In genomic region chr15:74531144-74531811, GRCh38 we compare ENCODE assay signal across 2 cellular contexts.
TF ChIP-seq lines count a peak whose summit lies in the region.

No MANE protein-coding gene starts in this region.

TF ChIP-seq in A549, 52 proteins besides CTCF, POLR2A, EP300 and RAD21 (continued from another document):
- no peak for TF ChIP-seq ELK1 (IDR thresholded peaks at IDR 0.05; ENCODE audit: low read depth, low read length)
- TF ChIP-seq, protein P1, sequence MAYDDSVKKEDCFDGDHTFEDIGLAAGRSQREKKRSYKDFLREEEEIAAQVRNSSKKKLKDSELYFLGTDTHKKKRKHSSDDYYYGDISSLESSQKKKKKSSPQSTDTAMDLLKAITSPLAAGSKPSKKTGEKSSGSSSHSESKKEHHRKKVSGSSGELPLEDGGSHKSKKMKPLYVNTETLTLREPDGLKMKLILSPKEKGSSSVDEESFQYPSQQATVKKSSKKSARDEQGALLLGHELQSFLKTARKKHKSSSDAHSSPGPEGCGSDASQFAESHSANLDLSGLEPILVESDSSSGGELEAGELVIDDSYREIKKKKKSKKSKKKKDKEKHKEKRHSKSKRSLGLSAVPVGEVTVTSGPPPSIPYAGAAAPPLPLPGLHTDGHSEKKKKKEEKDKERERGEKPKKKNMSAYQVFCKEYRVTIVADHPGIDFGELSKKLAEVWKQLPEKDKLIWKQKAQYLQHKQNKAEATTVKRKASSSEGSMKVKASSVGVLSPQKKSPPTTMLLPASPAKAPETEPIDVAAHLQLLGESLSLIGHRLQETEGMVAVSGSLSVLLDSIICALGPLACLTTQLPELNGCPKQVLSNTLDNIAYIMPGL (CRISPR knock-in tag; IDR thresholded peaks at IDR 0.05; ENCODE audit: borderline replicate concordance), result no peak
- TF ChIP-seq, protein P2, sequence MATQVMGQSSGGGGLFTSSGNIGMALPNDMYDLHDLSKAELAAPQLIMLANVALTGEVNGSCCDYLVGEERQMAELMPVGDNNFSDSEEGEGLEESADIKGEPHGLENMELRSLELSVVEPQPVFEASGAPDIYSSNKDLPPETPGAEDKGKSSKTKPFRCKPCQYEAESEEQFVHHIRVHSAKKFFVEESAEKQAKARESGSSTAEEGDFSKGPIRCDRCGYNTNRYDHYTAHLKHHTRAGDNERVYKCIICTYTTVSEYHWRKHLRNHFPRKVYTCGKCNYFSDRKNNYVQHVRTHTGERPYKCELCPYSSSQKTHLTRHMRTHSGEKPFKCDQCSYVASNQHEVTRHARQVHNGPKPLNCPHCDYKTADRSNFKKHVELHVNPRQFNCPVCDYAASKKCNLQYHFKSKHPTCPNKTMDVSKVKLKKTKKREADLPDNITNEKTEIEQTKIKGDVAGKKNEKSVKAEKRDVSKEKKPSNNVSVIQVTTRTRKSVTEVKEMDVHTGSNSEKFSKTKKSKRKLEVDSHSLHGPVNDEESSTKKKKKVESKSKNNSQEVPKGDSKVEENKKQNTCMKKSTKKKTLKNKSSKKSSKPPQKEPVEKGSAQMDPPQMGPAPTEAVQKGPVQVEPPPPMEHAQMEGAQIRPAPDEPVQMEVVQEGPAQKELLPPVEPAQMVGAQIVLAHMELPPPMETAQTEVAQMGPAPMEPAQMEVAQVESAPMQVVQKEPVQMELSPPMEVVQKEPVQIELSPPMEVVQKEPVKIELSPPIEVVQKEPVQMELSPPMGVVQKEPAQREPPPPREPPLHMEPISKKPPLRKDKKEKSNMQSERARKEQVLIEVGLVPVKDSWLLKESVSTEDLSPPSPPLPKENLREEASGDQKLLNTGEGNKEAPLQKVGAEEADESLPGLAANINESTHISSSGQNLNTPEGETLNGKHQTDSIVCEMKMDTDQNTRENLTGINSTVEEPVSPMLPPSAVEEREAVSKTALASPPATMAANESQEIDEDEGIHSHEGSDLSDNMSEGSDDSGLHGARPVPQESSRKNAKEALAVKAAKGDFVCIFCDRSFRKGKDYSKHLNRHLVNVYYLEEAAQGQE (IDR thresholded peaks at IDR 0.05), result no peak
- TF ChIP-seq NR3C1 (IDR thresholded peaks at IDR 0.05), result no peak
- no peak for TF ChIP-seq EHMT2 (IDR thresholded peaks at IDR 0.05; ENCODE audit: low read depth)

TF ChIP-seq in HEK293, 187 proteins besides CTCF, POLR2A, EP300 and RAD21 (continued from another document and continues in another):
- TF ChIP-seq, protein P3, sequence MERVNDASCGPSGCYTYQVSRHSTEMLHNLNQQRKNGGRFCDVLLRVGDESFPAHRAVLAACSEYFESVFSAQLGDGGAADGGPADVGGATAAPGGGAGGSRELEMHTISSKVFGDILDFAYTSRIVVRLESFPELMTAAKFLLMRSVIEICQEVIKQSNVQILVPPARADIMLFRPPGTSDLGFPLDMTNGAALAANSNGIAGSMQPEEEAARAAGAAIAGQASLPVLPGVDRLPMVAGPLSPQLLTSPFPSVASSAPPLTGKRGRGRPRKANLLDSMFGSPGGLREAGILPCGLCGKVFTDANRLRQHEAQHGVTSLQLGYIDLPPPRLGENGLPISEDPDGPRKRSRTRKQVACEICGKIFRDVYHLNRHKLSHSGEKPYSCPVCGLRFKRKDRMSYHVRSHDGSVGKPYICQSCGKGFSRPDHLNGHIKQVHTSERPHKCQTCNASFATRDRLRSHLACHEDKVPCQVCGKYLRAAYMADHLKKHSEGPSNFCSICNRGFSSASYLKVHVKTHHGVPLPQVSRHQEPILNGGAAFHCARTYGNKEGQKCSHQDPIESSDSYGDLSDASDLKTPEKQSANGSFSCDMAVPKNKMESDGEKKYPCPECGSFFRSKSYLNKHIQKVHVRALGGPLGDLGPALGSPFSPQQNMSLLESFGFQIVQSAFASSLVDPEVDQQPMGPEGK (tag by site-specific recombination; IDR thresholded peaks at IDR 0.05), result 0 out of 2 replicates have a peak, but pooled peaks have one; percentile 16
- no peak for TF ChIP-seq ZBTB26 (tag by site-specific recombination; optimal IDR thresholded peaks at IDR 0.05)
- TF ChIP-seq ZNF704 (tag by site-specific recombination; IDR thresholded peaks at IDR 0.05), result no peak
- peak; percentile 54; the same call in 1 of the 2 replicates for TF ChIP-seq ZNF629 (tag by site-specific recombination; IDR thresholded peaks at IDR 0.05)
- no peak for TF ChIP-seq ZFP41 (tag by site-specific recombination; IDR thresholded peaks at IDR 0.05; ENCODE audit: borderline replicate concordance)
- no peak for TF ChIP-seq ZNF335 (tag by site-specific recombination; conservative IDR thresholded peaks at IDR 0.05)
- TF ChIP-seq ZSCAN23 (tag by site-specific recombination; IDR thresholded peaks at IDR 0.05), result no peak; the same call in 1 of the 2 replicates
- TF ChIP-seq GFI1B (tag by site-specific recombination; IDR thresholded peaks at IDR 0.05), result no peak
- TF ChIP-seq ZNF600 (tag by site-specific recombination; IDR thresholded peaks at IDR 0.05), result no peak
- TF ChIP-seq OSR2 (tag by site-specific recombination; IDR thresholded peaks at IDR 0.05), result peak; percentile 70
- peak; percentile 59 for TF ChIP-seq ZNF366 (tag by site-specific recombination; conservative IDR thresholded peaks at IDR 0.05)
- no peak for TF ChIP-seq ZNF311 (tag by site-specific recombination; IDR thresholded peaks at IDR 0.05; ENCODE audit: borderline replicate concordance)
- TF ChIP-seq, protein P4, sequence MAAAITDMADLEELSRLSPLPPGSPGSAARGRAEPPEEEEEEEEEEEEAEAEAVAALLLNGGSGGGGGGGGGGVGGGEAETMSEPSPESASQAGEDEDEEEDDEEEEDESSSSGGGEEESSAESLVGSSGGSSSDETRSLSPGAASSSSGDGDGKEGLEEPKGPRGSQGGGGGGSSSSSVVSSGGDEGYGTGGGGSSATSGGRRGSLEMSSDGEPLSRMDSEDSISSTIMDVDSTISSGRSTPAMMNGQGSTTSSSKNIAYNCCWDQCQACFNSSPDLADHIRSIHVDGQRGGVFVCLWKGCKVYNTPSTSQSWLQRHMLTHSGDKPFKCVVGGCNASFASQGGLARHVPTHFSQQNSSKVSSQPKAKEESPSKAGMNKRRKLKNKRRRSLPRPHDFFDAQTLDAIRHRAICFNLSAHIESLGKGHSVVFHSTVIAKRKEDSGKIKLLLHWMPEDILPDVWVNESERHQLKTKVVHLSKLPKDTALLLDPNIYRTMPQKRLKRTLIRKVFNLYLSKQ (tag by site-specific recombination; IDR thresholded peaks at IDR 0.05; ENCODE audit: borderline replicate concordance), result no peak
- no peak for TF ChIP-seq ZNF571 (tag by site-specific recombination; IDR thresholded peaks at IDR 0.05)
- no peak for TF ChIP-seq ZNF404 (tag by site-specific recombination; IDR thresholded peaks at IDR 0.05)
- TF ChIP-seq RBAK (tag by site-specific recombination; IDR thresholded peaks at IDR 0.05), result no peak
- TF ChIP-seq ZNF362 (tag by site-specific recombination; IDR thresholded peaks at IDR 0.05), result 0 out of 2 replicates have a peak, but pooled peaks have one; percentile 13
- TF ChIP-seq ZNF155 (tag by site-specific recombination; IDR thresholded peaks at IDR 0.05), result no peak
- no peak for TF ChIP-seq ZNF132 (tag by site-specific recombination; IDR thresholded peaks at IDR 0.05; ENCODE audit: borderline replicate concordance)
- TF ChIP-seq ZNF37A (tag by site-specific recombination; IDR thresholded peaks at IDR 0.05), result no peak
- TF ChIP-seq, protein P5, sequence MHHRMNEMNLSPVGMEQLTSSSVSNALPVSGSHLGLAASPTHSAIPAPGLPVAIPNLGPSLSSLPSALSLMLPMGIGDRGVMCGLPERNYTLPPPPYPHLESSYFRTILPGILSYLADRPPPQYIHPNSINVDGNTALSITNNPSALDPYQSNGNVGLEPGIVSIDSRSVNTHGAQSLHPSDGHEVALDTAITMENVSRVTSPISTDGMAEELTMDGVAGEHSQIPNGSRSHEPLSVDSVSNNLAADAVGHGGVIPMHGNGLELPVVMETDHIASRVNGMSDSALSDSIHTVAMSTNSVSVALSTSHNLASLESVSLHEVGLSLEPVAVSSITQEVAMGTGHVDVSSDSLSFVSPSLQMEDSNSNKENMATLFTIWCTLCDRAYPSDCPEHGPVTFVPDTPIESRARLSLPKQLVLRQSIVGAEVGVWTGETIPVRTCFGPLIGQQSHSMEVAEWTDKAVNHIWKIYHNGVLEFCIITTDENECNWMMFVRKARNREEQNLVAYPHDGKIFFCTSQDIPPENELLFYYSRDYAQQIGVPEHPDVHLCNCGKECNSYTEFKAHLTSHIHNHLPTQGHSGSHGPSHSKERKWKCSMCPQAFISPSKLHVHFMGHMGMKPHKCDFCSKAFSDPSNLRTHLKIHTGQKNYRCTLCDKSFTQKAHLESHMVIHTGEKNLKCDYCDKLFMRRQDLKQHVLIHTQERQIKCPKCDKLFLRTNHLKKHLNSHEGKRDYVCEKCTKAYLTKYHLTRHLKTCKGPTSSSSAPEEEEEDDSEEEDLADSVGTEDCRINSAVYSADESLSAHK (tag by site-specific recombination; IDR thresholded peaks at IDR 0.05), result no peak
- no peak for TF ChIP-seq ZNF837 (tag by site-specific recombination; IDR thresholded peaks at IDR 0.05)
- peak; percentile 91 for TF ChIP-seq EGR2 (tag by site-specific recombination; IDR thresholded peaks at IDR 0.05; ENCODE audit: low read depth)
- TF ChIP-seq, protein P6, sequence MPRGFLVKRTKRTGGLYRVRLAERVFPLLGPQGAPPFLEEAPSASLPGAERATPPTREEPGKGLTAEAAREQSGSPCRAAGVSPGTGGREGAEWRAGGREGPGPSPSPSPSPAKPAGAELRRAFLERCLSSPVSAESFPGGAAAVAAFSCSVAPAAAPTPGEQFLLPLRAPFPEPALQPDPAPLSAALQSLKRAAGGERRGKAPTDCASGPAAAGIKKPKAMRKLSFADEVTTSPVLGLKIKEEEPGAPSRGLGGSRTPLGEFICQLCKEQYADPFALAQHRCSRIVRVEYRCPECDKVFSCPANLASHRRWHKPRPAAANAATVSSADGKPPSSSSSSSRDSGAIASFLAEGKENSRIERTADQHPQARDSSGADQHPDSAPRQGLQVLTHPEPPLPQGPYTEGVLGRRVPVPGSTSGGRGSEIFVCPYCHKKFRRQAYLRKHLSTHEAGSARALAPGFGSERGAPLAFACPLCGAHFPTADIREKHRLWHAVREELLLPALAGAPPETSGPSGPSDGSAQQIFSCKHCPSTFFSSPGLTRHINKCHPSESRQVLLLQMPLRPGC (tag by site-specific recombination; IDR thresholded peaks at IDR 0.05), result no peak
- TF ChIP-seq ZNF433 (tag by site-specific recombination; IDR thresholded peaks at IDR 0.05; ENCODE audit: low read depth), result no peak
- no peak for TF ChIP-seq ZNF302 (tag by site-specific recombination; IDR thresholded peaks at IDR 0.05; ENCODE audit: low read depth)
- no peak for TF ChIP-seq ZNF19 (tag by site-specific recombination; IDR thresholded peaks at IDR 0.05; ENCODE audit: low read depth)
- TF ChIP-seq ZNF175 (tag by site-specific recombination; IDR thresholded peaks at IDR 0.05), result no peak
- TF ChIP-seq PRDM10 (tag by site-specific recombination; IDR thresholded peaks at IDR 0.05), result peak; percentile 59
- no peak for TF ChIP-seq ZNF341 (tag by site-specific recombination; IDR thresholded peaks at IDR 0.05; ENCODE audit: low read depth)
- no peak for TF ChIP-seq ZNF174 (tag by site-specific recombination; IDR thresholded peaks at IDR 0.05)
- TF ChIP-seq ZNF394 (tag by site-specific recombination; IDR thresholded peaks at IDR 0.05; ENCODE audit: borderline replicate concordance), result 0 out of 2 replicates have a peak, but pooled peaks have one; percentile 7
- no peak for TF ChIP-seq KLF7 (tag by site-specific recombination; IDR thresholded peaks at IDR 0.05; ENCODE audit: borderline replicate concordance)
- no peak for TF ChIP-seq KLF16 (tag by site-specific recombination; IDR thresholded peaks at IDR 0.05)
- 0 out of 2 replicates have a peak, but pooled peaks have one; percentile 35 for TF ChIP-seq KLF8 (tag by site-specific recombination; IDR thresholded peaks at IDR 0.05)
